8 cellular contexts compared by ENCODE assay signal in genomic region chr2:207239222-207239674, GRCh38.
DNase-seq lines count a peak whose midpoint lies in the region; ATAC-seq, FAIRE-seq and TF ChIP-seq lines count a peak whose summit lies in the region.

No MANE protein-coding gene starts in this region.

- H2BK15ac ChIP-seq in H9 (ENCODE audit: low read depth, low read length): no peak overlapping the region

- no peaks in the 10 kb centered on the region for H3K9me3 Mint-ChIP-seq in H9

- H3K23ac ChIP-seq in H9 (ENCODE audit: insufficient read length, low read depth, low read length): no peak overlapping the region

- H3K27me3 ChIP-seq in GM12878 (replicated peaks in 1 of 2; ENCODE audit: control insufficient read depth in 2 of 2, insufficient read depth in 2 of 2, low read length in 1 of 2): no peaks in the 10 kb centered on the region
- no peaks in the 10 kb centered on the region for H3K27me3 ChIP-seq in lung (ENCODE audit: control insufficient read depth, insufficient read depth)
- no peaks in the 10 kb centered on the region for H3K27me3 ChIP-seq in vagina
- no peaks in the 10 kb centered on the region for H3K27me3 ChIP-seq in H9 (ENCODE audit: insufficient read depth, low read length)

- intact Hi-C loops in GM12878 (cut with micrococcal nuclease; ENCODE audit: unreplicated experiment) (no loop called here), vagina (cut with DNase I) (loop anchor here (10.0 kb wide), 1 partner anchor 74 kb away; the partner anchor contains the start of gene KLF7)

- H3K18ac ChIP-seq in H9 (ENCODE audit: insufficient read length, low read depth, low read length): no peak overlapping the region

- H3K79me2 ChIP-seq in GM12878 (ENCODE audit: control insufficient read depth, insufficient read depth, low read length): no peaks in the 10 kb centered on the region
- no peaks in the 10 kb centered on the region for H3K79me2 ChIP-seq in H9 (ENCODE audit: insufficient read depth, low read length)

- peak overlapping the region; percentile 22; the same call in 1 of the 2 replicates for H2AFZ ChIP-seq in GM12878 (ENCODE audit: control insufficient read depth, low read depth, low read length)
- H2AFZ ChIP-seq in H9 (ENCODE audit: low read length): no peak overlapping the region

- H2BK5ac ChIP-seq in H9 (ENCODE audit: insufficient read length, low read length): no peak overlapping the region

- no peak overlapping the region for H2BK120ac ChIP-seq in H9 (ENCODE audit: low read depth, low read length, poor library complexity, severe bottlenecking)

- H2BK12ac ChIP-seq in H9 (ENCODE audit: insufficient read length, low read depth, low read length): no peak overlapping the region

- TF ChIP-seq RAD21 in GM12878 (IDR thresholded peaks at IDR 0.05; ENCODE audit: insufficient read depth, low read depth, low read length): no peak

- SMC1A ChIA-PET in GM12878 (lab: Charles Lee; ENCODE audit: uncharacterized antibody, unreplicated experiment): interaction anchor here (0.8 to 2.5 kb wide), 14 partner anchors 8 to 234 kb away, joined by 3 to 12 read pairs (median 4); no protein-coding TSS in a partner anchor

- H3K4me1 ChIP-seq in GM12878 (ENCODE audit: control insufficient read depth, insufficient read depth, low read length): peaks cover 10% of the 10 kb centered on the region
- H3K4me1 ChIP-seq in lung (ENCODE audit: control insufficient read depth in 2 of 2, insufficient read depth in 2 of 2, low read length in 2 of 2): peaks cover 3 to 13% of the 10 kb centered on the region in 2 donors
- peaks cover 26% of the 10 kb centered on the region for H3K4me1 ChIP-seq in vagina
- no peaks in the 10 kb centered on the region for H3K4me1 ChIP-seq in H9 (ENCODE audit: insufficient read depth, low read length)

- H3T11ph ChIP-seq in H9 (ENCODE audit: low read length): no peak overlapping the region

- H3K4ac ChIP-seq in H9 (ENCODE audit: low read depth, low read length): no peak overlapping the region

- no peaks in the 10 kb centered on the region; a peak in 1 of 7 replicates for H3K36me3 Mint-ChIP-seq in H9 (ENCODE audit: insufficient read depth in 1 of 3, low read depth in 3 of 3)

- BruUV-seq in GM12878 (replicated peaks; lab: Mats Ljungman, UMichigan): no TSS peak

- no peak overlapping the region for H4K5ac ChIP-seq in H9 (ENCODE audit: insufficient read length, low read depth, low read length)

- peak; percentile 17 for DNase-seq in stimulated activated CD4-positive, alpha-beta T cell treated with anti-CD3 and anti-CD28 coated beads, Interleukin-12 subunit alpha, Interleukin-12 subunit beta, amount 100 ng/mL, for 4 hours
- DNase-seq in stimulated activated CD4-positive, alpha-beta T cell treated with anti-CD3 and anti-CD28 coated beads, Interleukin-2, amount 100 ng/mL, for 48 hours: no peak
- DNase-seq in GM12878 (ENCODE audit: low read depth, low spot score): no peak
- peak; percentile 74 for DNase-seq in lung (ENCODE audit: low spot score)
- DNase-seq in vagina (ENCODE audit: extremely low spot score in 2 of 2): peak in 1 of 2 donors; percentile 97
- DNase-seq in H9: no peak
- no peak for DNase-seq in RKO (ENCODE audit: low spot score)

- no peak overlapping the region for H2BK20ac ChIP-seq in H9 (ENCODE audit: low read depth, low read length, poor library complexity, severe bottlenecking)

- H3K9ac ChIP-seq in GM12878 (ENCODE audit: control insufficient read depth, insufficient read depth, low read length) (no peak overlapping the region), H9 (ENCODE audit: extremely low read depth, insufficient read length, low read length) (no peak overlapping the region)

- H2AK5ac ChIP-seq in H9 (ENCODE audit: insufficient read length, low read length): no peak overlapping the region

- no peaks in the 10 kb centered on the region for H3K36me3 ChIP-seq in GM12878 (ENCODE audit: control insufficient read depth in 2 of 2, insufficient read depth in 2 of 2, low read length in 1 of 2)
- H3K36me3 ChIP-seq in lung (ENCODE audit: control insufficient read depth in 2 of 2, insufficient read depth in 2 of 2, low read length in 2 of 2): no peaks in the 10 kb centered on the region
- H3K36me3 ChIP-seq in vagina: no peaks in the 10 kb centered on the region

- WGBS in GM12878 (ENCODE audit: insufficient coverage, insufficient replicate concordance, low lambda C conversion rate, missing lambda C conversion rate): 58% methylated on average over 5 of the region's 5 CpGs
- 26 to 30% methylated on average over 5 of the region's 5 CpGs for WGBS in lung, 2 donors
- WGBS in H9 (ENCODE audit: extremely low coverage, insufficient read length, low lambda C conversion rate): no CpG with 5 or more reads among the region's 5 CpGs

- TF ChIP-seq POLR2A in GM12878 (IDR thresholded peaks at IDR 0.05; ENCODE audit: low read depth, low read length): no peak
- no peak for TF ChIP-seq POLR2A in vagina (IDR thresholded peaks at IDR 0.05)

- H4K8ac ChIP-seq in H9 (replicated peaks; ENCODE audit: insufficient read length, low read depth, low read length): no peak overlapping the region

- no peak overlapping the region for H4K91ac ChIP-seq in H9 (ENCODE audit: insufficient read length, low read depth, low read length)

- H4K20me1 ChIP-seq in GM12878 (ENCODE audit: control insufficient read depth, insufficient read depth) (no peaks in the 10 kb centered on the region), H9 (ENCODE audit: control insufficient read depth, insufficient read depth, insufficient read length) (no peaks in the 10 kb centered on the region)

- in situ Hi-C loops in GM12878 (cut with MboI): no loop called here

- no peaks in the 10 kb centered on the region for H3K79me1 ChIP-seq in H9 (ENCODE audit: insufficient read depth, low read depth, low read length, poor library complexity, severe bottlenecking)

- POLR2A ChIA-PET in GM12878 (lab: Charles Lee): interaction anchor here (0.8 kb wide), 1 partner anchor 75 kb away, joined by 4 read pairs; no protein-coding TSS in a partner anchor

- H3K14ac ChIP-seq in H9 (ENCODE audit: insufficient read depth, low read length): no peak overlapping the region

- ATAC-seq in GM12878 (no peak), lung (ENCODE audit: insufficient read depth, low FRiP score) (peak; percentile 83), HG03108 (IDR thresholded peaks at IDR 0.05; ENCODE audit: unreplicated experiment) (no peak)

- CTCF ChIA-PET in GM12878 (lab: Yijun Ruan, JAX): interaction anchor here (0.5 to 2.4 kb wide), 7 partner anchors 11 to 234 kb away, joined by 3 to 8 read pairs (median 4); no protein-coding TSS in a partner anchor

- H3K27ac ChIP-seq in GM12878 (ENCODE audit: control insufficient read depth, insufficient read depth) (no peak overlapping the region), lung (ENCODE audit: low read depth in 1 of 2, low read length in 1 of 2) (peak overlapping the region; percentile 8 to 46), vagina (peak overlapping the region; percentile 70), H9 (ENCODE audit: insufficient read length, low read depth, low read length) (no peak overlapping the region)

- H3K9me3 ChIP-seq in GM12878 (replicated peaks; ENCODE audit: control insufficient read depth, insufficient read depth, low read length) (no peaks in the 10 kb centered on the region; the same call in 2 of the 3 replicates), lung (ENCODE audit: control insufficient read depth in 2 of 2, insufficient read depth in 1 of 2, low read length in 1 of 2) (peaks cover 0 to 3% of the 10 kb centered on the region in 2 donors), vagina (no peaks in the 10 kb centered on the region), H9 (ENCODE audit: control insufficient read depth, low read depth, low read length) (no peaks in the 10 kb centered on the region)

- RAD21 ChIA-PET in GM12878 (lab: Charles Lee; ENCODE audit: unreplicated experiment): interaction anchor here (1.1 to 1.7 kb wide), 4 partner anchors 44 to 221 kb away, joined by 3 to 12 read pairs (median 4); no protein-coding TSS in a partner anchor

- no peak overlapping the region for H3K56ac ChIP-seq in H9 (ENCODE audit: insufficient read length, low read depth, low read length)

- no peak for FAIRE-seq in GM12878 (lab: Jason Lieb, UNC)

- H3K4me2 ChIP-seq in GM12878 (ENCODE audit: control insufficient read depth, insufficient read depth): peak overlapping the region; percentile 30
- no peak overlapping the region for H3K4me2 ChIP-seq in H9 (ENCODE audit: insufficient read depth, insufficient read length, low read length)

- TF ChIP-seq EP300 in GM12878 (IDR thresholded peaks at IDR 0.05; ENCODE audit: borderline replicate concordance in 1 of 2, control insufficient read depth in 1 of 2, low read depth in 2 of 2, low read length in 2 of 2): no peak

- H3K4me3 Mint-ChIP-seq in H9: no peak overlapping the region

- peaks cover 23 to 28% of the 10 kb centered on the region in 2 experiments for H3K4me1 Mint-ChIP-seq in H9

- TF ChIP-seq CTCF in GM12878 (IDR thresholded peaks at IDR 0.05 in 2 of 3, conservative IDR thresholded peaks at IDR 0.05 in 1 of 3; ENCODE audit: control insufficient read depth in 2 of 3, extremely low read depth in 1 of 3, insufficient read depth in 1 of 3, low read depth in 3 of 3, low read length in 3 of 3) (no peak), lung (IDR thresholded peaks at IDR 0.05; ENCODE audit: control extremely low read depth, extremely low read depth) (no peak), vagina (IDR thresholded peaks at IDR 0.05) (no peak), H9 (conservative IDR thresholded peaks at IDR 0.05) (no peak)

- no peaks in the 10 kb centered on the region; the same call in 1 of the 2 replicates for H3K27me3 Mint-ChIP-seq in H9 (ENCODE audit: low read depth)

- H3K23me2 ChIP-seq in H9 (ENCODE audit: insufficient read length, low read depth, low read length, poor library complexity, severe bottlenecking): no peaks in the 10 kb centered on the region

- no peak overlapping the region for H3K27ac Mint-ChIP-seq in H9

- H3K4me3 ChIP-seq in GM12878 (no peak overlapping the region), lung (no peak overlapping the region), vagina (no peak overlapping the region)

TF ChIP-seq in GM12878, 131 proteins besides CTCF, POLR2A, EP300 and RAD21 (continues in another document):
- peak in 1 of 2 experiments; percentile 52; a peak in 1 of 4 replicates for TF ChIP-seq ETV6 (conservative IDR thresholded peaks at IDR 0.05 in 1 of 2, IDR thresholded peaks at IDR 0.05 in 1 of 2; ENCODE audit: borderline replicate concordance in 1 of 2, low read depth in 1 of 2)

Comparison
In these comparisons a context has a peak if more than half of its experiments do, and no peak if none do; other contexts are left out.
1. DNase-seq: peak in stimulated activated CD4-positive, alpha-beta T cell treated with anti-CD3 and anti-CD28 coated beads, Interleukin-12 subunit alpha, Interleukin-12 subunit beta, amount 100 ng/mL, for 4 hours (single experiment) and lung (single experiment); none in stimulated activated CD4-positive, alpha-beta T cell treated with anti-CD3 and anti-CD28 coated beads, Interleukin-2, amount 100 ng/mL, for 48 hours (0 of 2), GM12878 (single experiment), H9 (single experiment) and RKO (single experiment).
2. H3K27ac ChIP-seq: peak in lung (2 of 2) and vagina (single experiment); none in GM12878 (single experiment) and H9 (single experiment).